In genomic region chr18:68478246-68478645, GRCh38 we compare ENCODE assay signal across 20 cellular contexts.
DNase-seq lines count a peak whose midpoint lies in the region; ATAC-seq and TF ChIP-seq lines count a peak whose summit lies in the region.
"Had no signal": no experiment of that assay in that cellular context is flagged by ENCODE, and none has a peak within 500 bp of the region (broad histone marks: within the 10 kb centered on the region; RNA-seq: fewer than 3 reads in every experiment).

No MANE protein-coding gene starts in this region.

- no peak for TF ChIP-seq EP300 in transverse colon (IDR thresholded peaks at IDR 0.05; ENCODE audit: low read depth)

- no peaks in the 10 kb centered on the region for H3K36me3 Mint-ChIP-seq in glutamatergic neuron (ENCODE audit: unreplicated experiment)
- H3K36me3 Mint-ChIP-seq in activated naive CD8-positive, alpha-beta T cell treated with anti-CD3 and anti-CD28 coated beads for 36 hours = no peaks in the 10 kb centered on the region

- ATAC-seq in GM18508 (IDR thresholded peaks at IDR 0.05; ENCODE audit: insufficient read depth, unreplicated experiment) (peak; percentile 39), HG02798 (IDR thresholded peaks at IDR 0.05; ENCODE audit: poor library complexity, unreplicated experiment) (peak; percentile 37), GM19324 (IDR thresholded peaks at IDR 0.05; ENCODE audit: low FRiP score, unreplicated experiment) (no peak)
- ATAC-seq: SK-N-SH treated with all-trans-retinoic acid at 6 μM for 48 hours had no signal

- peaks cover 30% of the 10 kb centered on the region for H3K4me1 Mint-ChIP-seq in glutamatergic neuron (ENCODE audit: low read depth, unreplicated experiment)
- no peaks in the 10 kb centered on the region for H3K4me1 Mint-ChIP-seq in activated naive CD8-positive, alpha-beta T cell treated with anti-CD3 and anti-CD28 coated beads for 36 hours

- in situ Hi-C loops in transverse colon (cut with MboI; ENCODE audit: low pct_ligation_motif_present in 1 of 4, low pct_unique_long_range_greater_than_20kb in 1 of 4, low sequenced_read_pairs in 3 of 4) = no loop called here

- WGBS in transverse colon (ENCODE audit: low coverage in 1 of 2), 2 donors = 80 to 91% methylated on average over 2 of the region's 2 CpGs

- no peak for TF ChIP-seq POLR2A in transverse colon (IDR thresholded peaks at IDR 0.05)

- peaks cover 4% of the 10 kb centered on the region for H3K9me3 Mint-ChIP-seq in glutamatergic neuron (ENCODE audit: unreplicated experiment)
- H3K9me3 Mint-ChIP-seq in activated naive CD8-positive, alpha-beta T cell treated with anti-CD3 and anti-CD28 coated beads for 36 hours = no peaks in the 10 kb centered on the region

- no peak for TF ChIP-seq CTCF in MM.1S (IDR thresholded peaks at IDR 0.05; ENCODE audit: low read length)
- TF ChIP-seq CTCF in glutamatergic neuron (IDR thresholded peaks at IDR 0.05; ENCODE audit: partially characterized antibody, unreplicated experiment) = no peak
- no peak for TF ChIP-seq CTCF in transverse colon (IDR thresholded peaks at IDR 0.05)

- H3K79me2 ChIP-seq in MM.1S (ENCODE audit: low read length) = no peaks in the 10 kb centered on the region

- no peak overlapping the region for H2AFZ ChIP-seq in MM.1S (ENCODE audit: low read length)
- H2AFZ ChIP-seq: PC-9 had no signal

- intact Hi-C loops in transverse colon (cut with DNase I; ENCODE audit: low total_unique reads) = no loop called here

- no peak overlapping the region for H3K4me2 ChIP-seq in MM.1S (ENCODE audit: low read depth, low read length)
- H3K4me2 ChIP-seq: PC-9 had no signal

- no peak overlapping the region for H3K9ac ChIP-seq in MM.1S (ENCODE audit: low read length)

- H3K4me3 ChIP-seq in MM.1S (ENCODE audit: low read length) = no peak overlapping the region
- H3K4me3 ChIP-seq in transverse colon = no peak overlapping the region
- H3K4me3 ChIP-seq: HAP-1, PC-9 had no signal

- H3K36me3 ChIP-seq in MM.1S (replicated peaks; ENCODE audit: insufficient read depth, low read length) = no peaks in the 10 kb centered on the region
- H3K36me3 ChIP-seq in transverse colon = no peaks in the 10 kb centered on the region
- H3K36me3 ChIP-seq: HAP-1 had no signal

- H3K27me3 Mint-ChIP-seq in glutamatergic neuron (ENCODE audit: unreplicated experiment) = no peaks in the 10 kb centered on the region
- H3K27me3 Mint-ChIP-seq in activated naive CD8-positive, alpha-beta T cell treated with anti-CD3 and anti-CD28 coated beads for 36 hours = peaks cover 19% of the 10 kb centered on the region

- peaks cover 8% of the 10 kb centered on the region; the same call in 1 of the 2 replicates for H3K4me1 ChIP-seq in MM.1S (ENCODE audit: low read length)
- no peaks in the 10 kb centered on the region for H3K4me1 ChIP-seq in transverse colon
- H3K4me1 ChIP-seq: HAP-1 had no signal

- no peaks in the 10 kb centered on the region for H3F3A ChIP-seq in MM.1S (ENCODE audit: insufficient read depth, low read length)

- H3K27ac Mint-ChIP-seq in glutamatergic neuron (ENCODE audit: unreplicated experiment) = peak overlapping the region; percentile 79
- no peak overlapping the region for H3K27ac Mint-ChIP-seq in activated naive CD8-positive, alpha-beta T cell treated with anti-CD3 and anti-CD28 coated beads for 36 hours

- H3K27ac ChIP-seq in MM.1S (ENCODE audit: low read length) (no peak overlapping the region), transverse colon (no peak overlapping the region)
- H3K27ac ChIP-seq: PC-9, RWPE1 had no signal

- no peak overlapping the region for H3K4me3 Mint-ChIP-seq in glutamatergic neuron (ENCODE audit: unreplicated experiment)
- no peak overlapping the region for H3K4me3 Mint-ChIP-seq in activated naive CD8-positive, alpha-beta T cell treated with anti-CD3 and anti-CD28 coated beads for 36 hours

- H3K9me3 ChIP-seq in MM.1S (replicated peaks; ENCODE audit: insufficient read depth, low read length) = no peaks in the 10 kb centered on the region
- H3K9me3 ChIP-seq in transverse colon = no peaks in the 10 kb centered on the region
- H3K9me3 ChIP-seq: HAP-1 had no signal

- H3K27me3 ChIP-seq in MM.1S (replicated peaks; ENCODE audit: insufficient read depth, low read length) = no peaks in the 10 kb centered on the region
- no peaks in the 10 kb centered on the region for H3K27me3 ChIP-seq in transverse colon

- H3K9me2 ChIP-seq in MM.1S (replicated peaks; ENCODE audit: insufficient read depth, low read length) = no peaks in the 10 kb centered on the region

- DNase-seq in MM.1S (peak; percentile 27), glutamatergic neuron (peak; percentile 18), NCI-H226 (no peak), transverse colon (no peak)
- no peak for DNase-seq in activated naive CD8-positive, alpha-beta T cell treated with anti-CD3 and anti-CD28 coated beads for 36 hours
- DNase-seq: C1 segment of cervical spinal cord, KG1, NCI-H2081, NCI-H510A, NCI-H82, PC-9, SIG-M5, T-helper 1 cell, T-helper 9 cell had no signal

- H4K20me1 ChIP-seq in MM.1S (ENCODE audit: insufficient read depth, low read length) = no peaks in the 10 kb centered on the region

Comparison
In these comparisons a context has a peak if more than half of its experiments do, and no peak if none do; other contexts are left out.
1. DNase-seq: peak in MM.1S (single experiment) and glutamatergic neuron (single experiment); none in activated naive CD8-positive, alpha-beta T cell treated with anti-CD3 and anti-CD28 coated beads for 36 hours (single experiment), NCI-H226 (single experiment) and transverse colon (single experiment).